In genomic region chr10:109996225-109996624, GRCh38 we compare ENCODE assay signal across 9 cellular contexts. TPM values are rescaled to one million over a fixed set of nuclear protein-coding genes. Genes with fewer than 3 reads are reported as not detected.
DNase-seq lines count a peak whose midpoint lies in the region; ATAC-seq and TF ChIP-seq lines count a peak whose summit lies in the region.
"Had no signal": no experiment of that assay in that cellular context is flagged by ENCODE, and none has a peak within 500 bp of the region (broad histone marks: within the 10 kb centered on the region; RNA-seq: fewer than 3 reads in every experiment).

No MANE protein-coding gene starts in this region.

- DNase-seq in SKM-1 (lab: John Stamatoyannopoulos, UW; ENCODE audit: unreplicated experiment), result peak; percentile 31
- no peak for DNase-seq in progenitor cell of endocrine pancreas (ENCODE audit: low spot score, unreplicated experiment)
- DNase-seq in iPS-NIHi11 (ENCODE audit: low spot score), result no peak
- no peak for DNase-seq in NCI-H2029 treated with DMSO at 0.1 percent for 48 hours (lab: John Stamatoyannopoulos, UW)
- no peak for DNase-seq in left lobe of liver (ENCODE audit: low spot score)
- no peak for DNase-seq in NCI-H345 treated with DMSO at 0.1 percent for 48 hours (lab: John Stamatoyannopoulos, UW; ENCODE audit: unreplicated experiment)
- DNase-seq: stimulated activated CD4-positive, alpha-beta T cell treated with anti-CD3 and anti-CD28 coated beads, Interleukin-15, amount 100 ng/mL, for 24 hours had no signal

- no peaks in the 10 kb centered on the region for H3K36me3 Mint-ChIP-seq in progenitor cell of endocrine pancreas (ENCODE audit: insufficient read depth)

- no peak for TF ChIP-seq CTCF in progenitor cell of endocrine pancreas (IDR thresholded peaks at IDR 0.05; ENCODE audit: unreplicated experiment)

- H3K9me3 Mint-ChIP-seq in progenitor cell of endocrine pancreas (ENCODE audit: low read depth), result peaks cover 4% of the 10 kb centered on the region

- peaks cover 55% of the 10 kb centered on the region for H3K4me1 Mint-ChIP-seq in progenitor cell of endocrine pancreas (ENCODE audit: low read depth)

- peak overlapping the region; percentile 78 for H3K27ac Mint-ChIP-seq in progenitor cell of endocrine pancreas

- H3K27me3 Mint-ChIP-seq in progenitor cell of endocrine pancreas, result no peaks in the 10 kb centered on the region

- peak; percentile 72 for ATAC-seq in GM19043 (IDR thresholded peaks at IDR 0.05; ENCODE audit: low read depth, unreplicated experiment)
- ATAC-seq in HG03025 (IDR thresholded peaks at IDR 0.05; ENCODE audit: low FRiP score, unreplicated experiment), result peak; percentile 75
- ATAC-seq in left lobe of liver, result no peak

- no peak overlapping the region for H3K4me3 Mint-ChIP-seq in progenitor cell of endocrine pancreas (ENCODE audit: low read depth)

RNA-seq across cellular contexts. Expression of gene ADD3, which starts 11.6 kb away (rescaled TPM):
- 111 and 117 TPM in 2 replicates for total RNA-seq in progenitor cell of endocrine pancreas
- 14.2 TPM for total RNA-seq in left lobe of liver
